ENCODE assay signal across 27 cellular contexts in the genomic region with DNA sequence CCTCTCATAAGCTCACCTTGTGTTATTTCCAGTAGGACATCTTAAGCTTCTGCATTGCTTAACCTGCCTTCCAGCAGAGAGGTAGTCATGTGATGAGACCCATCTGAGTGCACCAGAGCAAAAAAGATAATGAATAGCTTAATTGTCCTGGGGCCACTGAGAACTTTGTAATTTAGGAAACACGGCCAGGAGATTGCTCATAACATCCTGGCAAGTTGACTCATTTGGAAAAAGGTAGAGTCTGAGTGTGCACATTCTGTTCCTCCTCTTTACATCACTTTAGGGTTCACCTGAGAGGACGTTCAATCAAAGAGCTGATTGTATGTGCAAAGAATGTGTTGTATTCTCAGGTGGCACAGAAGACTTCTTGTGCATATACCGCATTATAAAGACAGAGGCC.
"Had no signal": no experiment of that assay in that cellular context is flagged by ENCODE, and none has a peak within 500 bp of the region (broad histone marks: within the 10 kb centered on the region; RNA-seq: fewer than 3 reads in every experiment).

No MANE protein-coding gene starts in this region.

- H3K9me3 ChIP-seq: esophagus muscularis mucosa, right lobe of liver, testis, tibial artery had no signal

- H3K27ac Mint-ChIP-seq: immature natural killer cell; naive thymus-derived CD4-positive, alpha-beta T cell; neural progenitor cell; progenitor cell of endocrine pancreas; type B pancreatic cell had no signal

- H3K4me1 ChIP-seq: esophagus muscularis mucosa, parathyroid adenoma, right lobe of liver, stomach, testis, tibial artery had no signal

- ATAC-seq: left lobe of liver; naive thymus-derived CD4-positive, alpha-beta T cell; right lobe of liver had no signal

- H3K4me3 ChIP-seq: dorsolateral prefrontal cortex, esophagus muscularis mucosa, lung, neural progenitor cell, right lobe of liver, stomach, testis, tibial artery had no signal

- H3K4me1 Mint-ChIP-seq: immature natural killer cell; naive thymus-derived CD4-positive, alpha-beta T cell had no signal

- H3K4me3 Mint-ChIP-seq: immature natural killer cell; naive thymus-derived CD4-positive, alpha-beta T cell; nephron; neural progenitor cell; type B pancreatic cell had no signal

- H3K36me3 ChIP-seq: esophagus muscularis mucosa, neural progenitor cell, right lobe of liver, stomach, tibial artery had no signal

- H3K36me3 Mint-ChIP-seq: immature natural killer cell; naive thymus-derived CD4-positive, alpha-beta T cell; neural progenitor cell; type B pancreatic cell had no signal

- H3K27me3 ChIP-seq: esophagus muscularis mucosa, neural progenitor cell, right lobe of liver, stomach, testis, tibial artery had no signal

- H3K27ac ChIP-seq: dorsolateral prefrontal cortex, esophagus muscularis mucosa, neural progenitor cell, parathyroid adenoma, right lobe of liver, stomach, testis, tibial artery had no signal

- H3K27me3 Mint-ChIP-seq: naive thymus-derived CD4-positive, alpha-beta T cell; progenitor cell of endocrine pancreas; type B pancreatic cell had no signal

- DNase-seq: cerebellar nuclear complex; dorsolateral prefrontal cortex; effector CD4-positive, alpha-beta T cell; foreskin melanocyte; hypothalamus; immature natural killer cell; islet precursor cell; mesendoderm; midbrain; naive thymus-derived CD4-positive, alpha-beta T cell; right lobe of liver; small intestine; stimulated activated CD4-positive, alpha-beta T cell treated with anti-CD3 and anti-CD28 coated beads, Interleukin-15, amount 100 ng/mL, for 24 hours; stimulated activated CD4-positive, alpha-beta T cell treated with anti-CD3 and anti-CD28 coated beads, Interleukin-4, amount 100 ng/mL, for 1 hour; stimulated activated CD8-positive, alpha-beta memory T cell treated with anti-CD3 and anti-CD28 coated beads, Interleukin-4, amount 100 ng/mL, for 48 hours; stimulated activated naive CD4-positive, alpha-beta T cell treated with Interleukin-2 at 50 U/mL for 16 hours; stomach; testis; tibial artery had no signal
